In the genomic region with DNA sequence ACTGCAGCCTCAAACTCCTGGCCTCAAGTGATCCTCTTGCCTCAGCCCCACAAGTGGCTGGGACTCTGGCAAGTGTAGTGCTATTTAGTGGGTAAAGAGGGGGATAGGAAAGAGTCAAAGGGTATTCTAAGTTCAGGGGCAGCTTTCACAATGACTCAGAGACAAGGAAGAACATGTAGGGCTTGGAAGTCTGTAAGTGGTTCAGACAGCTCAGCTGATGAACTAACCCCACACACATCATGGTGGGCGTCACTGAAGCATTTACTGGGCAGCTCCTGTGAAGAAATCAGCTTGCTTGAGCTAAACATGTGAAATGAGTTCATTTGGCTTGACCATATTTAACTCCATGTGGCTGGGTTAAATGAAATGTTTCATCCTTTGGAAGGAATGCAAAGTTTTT, we compare ENCODE assay signal across 15 cellular contexts. TPM values are rescaled to one million over a fixed set of nuclear protein-coding genes. Genes with fewer than 3 reads are reported as not detected.
A peak's percentile ranks its signal among the peaks of the same experiment; 100 is the strongest.
DNase-seq lines count a peak whose midpoint lies in the region; ATAC-seq and TF ChIP-seq lines count a peak whose summit lies in the region.
"Had no signal": no experiment of that assay in that cellular context is flagged by ENCODE, and none has a peak within 500 bp of the region (broad histone marks: within the 10 kb centered on the region; RNA-seq: fewer than 3 reads in every experiment).

No MANE protein-coding gene starts in this region.

- H3K27me3 ChIP-seq in MG63 (no peaks in the 10 kb centered on the region), mucosa of stomach (ENCODE audit: control insufficient read depth, insufficient read depth, low read length) (no peaks in the 10 kb centered on the region)
- H3K27me3 ChIP-seq: BE2C had no signal

- H3K4me1 ChIP-seq in mucosa of stomach (ENCODE audit: control insufficient read depth, insufficient read depth, low read length) = peaks cover 45% of the 10 kb centered on the region
- H3K4me1 ChIP-seq: BE2C had no signal

- H3K4me3 ChIP-seq in MG63 (no peak overlapping the region), mucosa of stomach (ENCODE audit: low read length) (no peak overlapping the region)
- H3K4me3 ChIP-seq: esophagus muscularis mucosa had no signal

- peak overlapping the region; percentile 48 for H3K9ac ChIP-seq in mucosa of stomach (ENCODE audit: low read length)

- H3K36me3 ChIP-seq in MG63 = no peaks in the 10 kb centered on the region; the same call in 1 of the 2 replicates
- H3K36me3 ChIP-seq in mucosa of stomach (ENCODE audit: control insufficient read depth, insufficient read depth, low read length) = no peaks in the 10 kb centered on the region
- H3K36me3 ChIP-seq: BE2C, esophagus muscularis mucosa had no signal

- in situ Hi-C loops in ACHN (cut with HindIII; ENCODE audit: low pct_ligation_motif_present, low pct_unique_long_range_greater_than_20kb, low sequenced_read_pairs) = no loop called here

- TF ChIP-seq CTCF in AG09319 (IDR thresholded peaks at IDR 0.05; ENCODE audit: low read depth, low read length) = no peak

- peaks cover 17% of the 10 kb centered on the region for H3K9me3 ChIP-seq in MG63
- H3K9me3 ChIP-seq in mucosa of stomach (ENCODE audit: control insufficient read depth, low read length) = no peaks in the 10 kb centered on the region
- H3K9me3 ChIP-seq: BE2C, esophagus muscularis mucosa had no signal

- no peak for ATAC-seq in GM19324 (IDR thresholded peaks at IDR 0.05; ENCODE audit: low FRiP score, unreplicated experiment)

- peak; percentile 94 for DNase-seq in AG09319 (ENCODE audit: extremely low read depth, low read depth)
- peak; percentile 93 for DNase-seq in MG63
- DNase-seq in dedifferentiated amniotic fluid mesenchymal stem cell (ENCODE audit: extremely low spot score) = peak; percentile 30
- DNase-seq in activated effector memory CD4-positive, alpha-beta T cell treated with anti-CD3 and anti-CD28 coated beads, Interleukin-2, amount 50 U/mL, for 16 hours = no peak
- DNase-seq in NCI-H128 (lab: John Stamatoyannopoulos, UW; ENCODE audit: unreplicated experiment) = no peak
- DNase-seq in ACHN = no peak
- DNase-seq: BE2C, DND-41, KBM-7, kidney had no signal

RNA-seq across cellular contexts. Expression of a gene that starts 34.6 kb away (rescaled TPM):
- 10.2 and 14.4 TPM in 2 replicates for total RNA-seq in MG63 (2014; rRNA removed; shearing (Covaris generic); ENCODE audit: low replicate concordance)
- total RNA-seq: activated CD4-positive, alpha-beta T cell treated with anti-CD3 and anti-CD28 coated beads, Interleukin-2, amount 10 ng/mL, durations not matched to agents 24 days and 14 days; T-helper 1 cell treated with Interleukin-12 subunit alpha and Interleukin-12 subunit beta and Interleukin-4 antibody, amounts not matched to agents 30 ng/mL and 1 ng/mL, for 36 hours had no signal

Comparison
In these comparisons a context has a peak if more than half of its experiments do, and no peak if none do; other contexts are left out.
1. DNase-seq: peak in AG09319 (single experiment), MG63 (single experiment) and dedifferentiated amniotic fluid mesenchymal stem cell (single experiment); none in activated effector memory CD4-positive, alpha-beta T cell treated with anti-CD3 and anti-CD28 coated beads, Interleukin-2, amount 50 U/mL, for 16 hours (single experiment), NCI-H128 (single experiment) and ACHN (single experiment).